20 cellular contexts compared by ENCODE assay signal in genomic region chr3:74906181-74906580, GRCh38.
"Had no signal": no experiment of that assay in that cellular context is flagged by ENCODE, and none has a peak within 500 bp of the region (broad histone marks: within the 10 kb centered on the region; RNA-seq: fewer than 3 reads in every experiment).

No MANE protein-coding gene starts in this region.

- H3K4me1 Mint-ChIP-seq: mesothelial cell of epicardium, naive B cell had no signal

- H3K4me3 Mint-ChIP-seq: mesothelial cell of epicardium, naive B cell had no signal

- H3K36me3 ChIP-seq: esophagus muscularis mucosa, gastroesophageal sphincter, heart left ventricle, left lung, lower lobe of right lung had no signal

- ATAC-seq: foreskin keratinocyte, gastroesophageal sphincter, heart left ventricle, left cardiac atrium, left lung, left ventricle myocardium superior, lower lobe of right lung, mucosa of descending colon had no signal

- H3K36me3 Mint-ChIP-seq: mesothelial cell of epicardium, naive B cell had no signal

- H3K27me3 ChIP-seq: dorsolateral prefrontal cortex, esophagus muscularis mucosa, foreskin keratinocyte, gastroesophageal sphincter, heart left ventricle, hepatocyte, left lung had no signal

- H3K4me3 ChIP-seq: coronary artery, dorsolateral prefrontal cortex, esophagus muscularis mucosa, gastroesophageal sphincter, heart left ventricle, hepatocyte, left lung, lower lobe of right lung, mucosa of descending colon had no signal

- H3K4me1 ChIP-seq: esophagus muscularis mucosa, foreskin keratinocyte, gastroesophageal sphincter, heart left ventricle, left lung, lower lobe of right lung had no signal

- H2AFZ ChIP-seq: hepatocyte had no signal

- H3K27me3 Mint-ChIP-seq: naive B cell had no signal

- H3K27ac ChIP-seq: coronary artery, dorsolateral prefrontal cortex, epithelial cell of prostate, esophagus muscularis mucosa, foreskin keratinocyte, gastroesophageal sphincter, heart left ventricle, hepatocyte, left lung, lower lobe of right lung had no signal

- DNase-seq: dermis blood vessel endothelial cell; dorsolateral prefrontal cortex; effector CD4-positive, alpha-beta T cell; effector memory CD4-positive, alpha-beta T cell; foreskin keratinocyte; heart left ventricle; hypothalamus; left cardiac atrium; left lung; left ventricle myocardium superior; lower lobe of right lung; mesenchymal stem cell; mucosa of descending colon; naive B cell had no signal

- H3K9me3 ChIP-seq: esophagus muscularis mucosa, gastroesophageal sphincter, lower lobe of right lung, mucosa of descending colon had no signal

- H3K4me2 ChIP-seq: hepatocyte had no signal

- H3K79me2 ChIP-seq: hepatocyte had no signal

- H3K27ac Mint-ChIP-seq: mesothelial cell of epicardium, naive B cell had no signal
